In genomic region chr3:130892759-130893239, GRCh38 we compare ENCODE assay signal across 8 cellular contexts. TPM values are rescaled to one million over a fixed set of nuclear protein-coding genes. Genes with fewer than 3 reads are reported as not detected.
DNase-seq lines count a peak whose midpoint lies in the region; ATAC-seq and TF ChIP-seq lines count a peak whose summit lies in the region.

No MANE protein-coding gene starts in this region.

- POLR2A ChIA-PET in activated CD4-positive, alpha-beta T cell treated with anti-CD3 and anti-CD28 coated beads for 36 hours (lab: Charles Lee), result interaction anchor here (0.6 to 1.6 kb wide), 6 partner anchors 9 to 145 kb away, joined by 3 to 10 read pairs (median 5); no protein-coding TSS in a partner anchor

- peak overlapping the region; percentile 94 for H3K4me3 Mint-ChIP-seq in activated CD4-positive, alpha-beta T cell treated with anti-CD3 and anti-CD28 coated beads for 36 hours

- no peaks in the 10 kb centered on the region for H3K9me3 Mint-ChIP-seq in activated CD4-positive, alpha-beta T cell treated with anti-CD3 and anti-CD28 coated beads for 36 hours (ENCODE audit: low read depth)

- H3K9ac ChIP-seq in BLaER1, result peak overlapping the region; percentile 97

- peak; percentile 37 for ATAC-seq in HG03442 (IDR thresholded peaks at IDR 0.05; ENCODE audit: unreplicated experiment)
- peak; percentile 56 for ATAC-seq in activated CD4-positive, alpha-beta T cell treated with anti-CD3 and anti-CD28 coated beads for 36 hours
- peak; percentile 73 for ATAC-seq in lung (ENCODE audit: insufficient read depth, low FRiP score)

- CTCF ChIA-PET in activated CD4-positive, alpha-beta T cell treated with anti-CD3 and anti-CD28 coated beads for 36 hours (lab: Charles Lee), result interaction anchor here (0.6 to 4.7 kb wide), 26 partner anchors 9 to 617 kb away, joined by 3 to 43 read pairs (median 4); partner anchors contain the start of gene PIK3R4

- H3K27me3 ChIP-seq in BLaER1 (no peaks in the 10 kb centered on the region), lung (ENCODE audit: control insufficient read depth, insufficient read depth) (no peaks in the 10 kb centered on the region)

- H3K27ac ChIP-seq in BLaER1 (peak overlapping the region; percentile 98), lung (ENCODE audit: low read depth in 1 of 2, low read length in 1 of 2) (peak overlapping the region; percentile 96 to 97)

- peaks cover 31% of the 10 kb centered on the region for H3K4me1 ChIP-seq in BLaER1
- H3K4me1 ChIP-seq in lung (ENCODE audit: control insufficient read depth in 2 of 2, insufficient read depth in 2 of 2, low read length in 2 of 2), result peaks cover 0 to 3% of the 10 kb centered on the region in 2 donors

- peak overlapping the region; percentile 99 for H3K27ac Mint-ChIP-seq in activated CD4-positive, alpha-beta T cell treated with anti-CD3 and anti-CD28 coated beads for 36 hours

- DNase-seq in GM19238 (ENCODE audit: insufficient read length, low spot score) (peak; percentile 39), NCI-H460 (ENCODE audit: extremely low read depth, low read depth) (peak; percentile 68), lung (ENCODE audit: low spot score) (peak; percentile 69)
- peak; percentile 79 for DNase-seq in activated CD4-positive, alpha-beta T cell treated with anti-CD3 and anti-CD28 coated beads for 36 hours
- peak; percentile 59 for DNase-seq in effector CD4-positive, alpha-beta T cell
- peak; percentile 35 for DNase-seq in stimulated activated CD8-positive, alpha-beta memory T cell treated with anti-CD3 and anti-CD28 coated beads, Interleukin-12 subunit alpha, Interleukin-12 subunit beta, amount 100 ng/mL, for 1 hour (ENCODE audit: low read depth)

- peaks cover 33% of the 10 kb centered on the region for H3K4me1 Mint-ChIP-seq in activated CD4-positive, alpha-beta T cell treated with anti-CD3 and anti-CD28 coated beads for 36 hours

- H4K20me1 ChIP-seq in BLaER1, result peaks cover 19% of the 10 kb centered on the region

- H3K36me3 ChIP-seq in BLaER1, result no peaks in the 10 kb centered on the region
- H3K36me3 ChIP-seq in lung (ENCODE audit: control insufficient read depth in 2 of 2, insufficient read depth in 2 of 2, low read length in 2 of 2), result no peaks in the 10 kb centered on the region

- intact Hi-C loops in activated CD4-positive, alpha-beta T cell treated with anti-CD3 and anti-CD28 coated beads for 36 hours (cut with DNase I, micrococcal nuclease), result loop anchor here (1.0 to 5.0 kb wide), 14 partner anchors 42 to 1830 kb away; partner anchors contain the start of genes ASTE1 (in 1 of the 2), MRPL3 (in 1 of the 2), NEK11 (in 1 of the 2) and NPHP3 (in 1 of the 2)

- H3K27me3 Mint-ChIP-seq in activated CD4-positive, alpha-beta T cell treated with anti-CD3 and anti-CD28 coated beads for 36 hours, result no peaks in the 10 kb centered on the region

- WGBS in lung, 2 donors, result 2 to 4% methylated on average over 10 of the region's 10 CpGs

- H3K4me2 ChIP-seq in BLaER1, result peak overlapping the region; percentile 86

- H3K4me3 ChIP-seq in BLaER1 (peak overlapping the region; percentile 91), lung (peak overlapping the region; percentile 63)

- peak; percentile 75 for TF ChIP-seq CTCF in lung (IDR thresholded peaks at IDR 0.05; ENCODE audit: control extremely low read depth, extremely low read depth)

- H3K9me3 ChIP-seq in BLaER1, result no peaks in the 10 kb centered on the region
- H3K9me3 ChIP-seq in lung (ENCODE audit: control insufficient read depth in 2 of 2, insufficient read depth in 1 of 2, low read length in 1 of 2), result no peaks in the 10 kb centered on the region

- H3K36me3 Mint-ChIP-seq in activated CD4-positive, alpha-beta T cell treated with anti-CD3 and anti-CD28 coated beads for 36 hours (ENCODE audit: low read depth), result peaks cover 8% of the 10 kb centered on the region

RNA-seq across cellular contexts. Expression of gene ATP2C1, which starts 1.1 kb away (rescaled TPM):
- 40.9 and 41.8 TPM in 2 replicates for total RNA-seq in NCI-H460 (2014; rRNA removed; shearing (Covaris generic))
- polyA plus RNA-seq in NCI-H460 (2014; cell fraction: nucleus; rRNA removed), result 127 and 153 TPM in 2 replicates
- total RNA-seq in activated CD4-positive, alpha-beta T cell treated with anti-CD3 and anti-CD28 coated beads for 36 hours, result 10 to 100 TPM; 47.4 to 48.5 TPM
- total RNA-seq in lung, result 100 to 1,000 TPM in 1 of 2 donors, 10 to 100 TPM in 1; 95.9 to 126 TPM
- polyA plus RNA-seq in lung, result 10 to 100 TPM; 41.4 to 52.4 TPM

Comparison
In these comparisons a context has a peak if more than half of its experiments do, and no peak if none do; other contexts are left out.
1. Peak in every context shown above with its lines: DNase-seq, ATAC-seq, H3K4me3 ChIP-seq and H3K27ac ChIP-seq.